1 cellular context compared by ENCODE assay signal in genomic region chr6:79669766-79670165, GRCh38.
TF ChIP-seq lines count a peak whose summit lies in the region.

No MANE protein-coding gene starts in this region.

TF ChIP-seq in GM23338, 12 proteins besides CTCF, POLR2A, EP300 and RAD21:
- TF ChIP-seq ZNF462 (CRISPR knock-in tag; IDR thresholded peaks at IDR 0.05) (no peak), CREB1 (CRISPR knock-in tag; IDR thresholded peaks at IDR 0.05; ENCODE audit: low read depth) (no peak), EZH2 (IDR thresholded peaks at IDR 0.05; ENCODE audit: low read depth, unreplicated experiment) (no peak), ZNF114 (CRISPR knock-in tag; IDR thresholded peaks at IDR 0.05) (no peak), ZNF331 (CRISPR knock-in tag; IDR thresholded peaks at IDR 0.05; ENCODE audit: low read depth) (no peak), REST (IDR thresholded peaks at IDR 0.05; ENCODE audit: unreplicated experiment) (no peak), NANOG (IDR thresholded peaks at IDR 0.05; ENCODE audit: borderline replicate concordance) (no peak), STAT1 (IDR thresholded peaks at IDR 0.05; ENCODE audit: unreplicated experiment) (no peak), ETS1 (IDR thresholded peaks at IDR 0.05) (no peak), EZH2phosphoT487 (IDR thresholded peaks at IDR 0.05; ENCODE audit: unreplicated experiment) (no peak), POLR2AphosphoS5 (IDR thresholded peaks at IDR 0.05; ENCODE audit: low read depth) (no peak), JUNB (IDR thresholded peaks at IDR 0.05; ENCODE audit: unreplicated experiment) (no peak)
